Comparison of ENCODE assay signal across 8 cellular contexts in genomic region chr11:64230985-64231365, GRCh38. TPM values are rescaled to one million over a fixed set of nuclear protein-coding genes. Genes with fewer than 3 reads are reported as not detected.
DNase-seq lines count a peak whose midpoint lies in the region; ATAC-seq and TF ChIP-seq lines count a peak whose summit lies in the region.

No MANE protein-coding gene starts in this region.

- CTCF ChIA-PET in PC-9 (lab: Charles Lee), result interaction anchor here (0.5 kb wide), 1 partner anchor 71 kb away, joined by 8 read pairs; no protein-coding TSS in a partner anchor

- H3K4me1 ChIP-seq in GM23248 (ENCODE audit: insufficient read depth) (peaks cover 6% of the 10 kb centered on the region; the same call in 1 of the 2 replicates), PC-9 (replicated peaks; ENCODE audit: insufficient read depth) (peaks cover 35% of the 10 kb centered on the region)

- DNase-seq in GM23248 (no peak), PC-9 (no peak), epithelial cell of proximal tubule (ENCODE audit: low read depth) (no peak), retinal pigment epithelial cell (ENCODE audit: low read depth) (no peak), H4 (ENCODE audit: low spot score) (no peak)
- no peak for DNase-seq in stimulated activated naive CD4-positive, alpha-beta T cell treated with Interleukin-2 at 50 U/mL for 16 hours (lab: John Stamatoyannopoulos, UW)
- no peak for DNase-seq in NK-92 treated with Interleukin-12 subunit alpha and Interleukin-12 subunit beta, amount 100 ng/mL, for 24 hours (lab: John Stamatoyannopoulos, UW)

- 4 to 5% methylated on average over 8 of the region's 8 CpGs for WGBS in GM23248 (ENCODE audit: low coverage in 1 of 2, low lambda C conversion rate in 2 of 2, missing lambda C conversion rate in 2 of 2), 2 experiments

- TF ChIP-seq CTCF in PC-9 (conservative IDR thresholded peaks at IDR 0.05) (no peak), epithelial cell of proximal tubule (conservative IDR thresholded peaks at IDR 0.05; ENCODE audit: low read depth, low read length) (no peak), retinal pigment epithelial cell (conservative IDR thresholded peaks at IDR 0.05; ENCODE audit: low read depth, low read length) (no peak)

- ATAC-seq in HG03135 (IDR thresholded peaks at IDR 0.05; ENCODE audit: unreplicated experiment), result no peak

- no TSS peak for BruUV-seq in PC-9 (replicated peaks; lab: Mats Ljungman, UMichigan)

- H3K36me3 ChIP-seq in GM23248 (ENCODE audit: low read depth) (no peaks in the 10 kb centered on the region), PC-9 (ENCODE audit: low read depth) (no peaks in the 10 kb centered on the region)

- POLR2A ChIA-PET in PC-9 (lab: Charles Lee; ENCODE audit: unreplicated experiment), result no interaction called here

- H4K20me1 ChIP-seq in GM23248 (ENCODE audit: insufficient read depth) (no peaks in the 10 kb centered on the region), PC-9 (ENCODE audit: insufficient read depth) (peaks cover 14% of the 10 kb centered on the region)

- H3K27me3 ChIP-seq in GM23248 (replicated peaks; ENCODE audit: insufficient read depth), result no peaks in the 10 kb centered on the region
- H3K27me3 ChIP-seq in PC-9 (ENCODE audit: insufficient read depth, low read depth), result no peaks in the 10 kb centered on the region

- H3F3A ChIP-seq in GM23248 (ENCODE audit: insufficient read depth), result peaks cover 6% of the 10 kb centered on the region; the same call in 1 of the 2 replicates
- peaks cover 24% of the 10 kb centered on the region for H3F3A ChIP-seq in PC-9 (ENCODE audit: insufficient read depth, low read depth)

- peak overlapping the region; percentile 79 for H3K9ac ChIP-seq in GM23248

- in situ Hi-C loops in GM23248 (cut with MboI), result no loop called here

- H3K9me3 ChIP-seq in GM23248 (ENCODE audit: low read depth), result no peaks in the 10 kb centered on the region
- H3K9me3 ChIP-seq in PC-9 (ENCODE audit: insufficient read depth, low read depth), result no peaks in the 10 kb centered on the region

- peaks cover 37% of the 10 kb centered on the region for H3K79me2 ChIP-seq in GM23248 (ENCODE audit: insufficient read depth)
- peaks cover 32% of the 10 kb centered on the region for H3K79me2 ChIP-seq in PC-9 (ENCODE audit: low read depth)

- peak overlapping the region; percentile 19; the same call in 1 of the 2 replicates for H3K27ac ChIP-seq in GM23248
- no peak overlapping the region for H3K27ac ChIP-seq in PC-9

- H3K4me2 ChIP-seq in GM23248 (ENCODE audit: unreplicated experiment), result peak overlapping the region; percentile 82
- H3K4me2 ChIP-seq in PC-9, result peak overlapping the region; percentile 76

- H2AFZ ChIP-seq in GM23248 (peak overlapping the region; percentile 83), PC-9 (peak overlapping the region; percentile 80)

- no peaks in the 10 kb centered on the region for H3K9me2 ChIP-seq in GM23248 (ENCODE audit: insufficient read depth)
- H3K9me2 ChIP-seq in PC-9 (ENCODE audit: insufficient read depth), result no peaks in the 10 kb centered on the region

- H3K4me3 ChIP-seq in GM23248 (peak overlapping the region; percentile 90), PC-9 (peak overlapping the region; percentile 81), epithelial cell of proximal tubule (ENCODE audit: low read depth, low read length) (peak overlapping the region; percentile 85), retinal pigment epithelial cell (ENCODE audit: low read length) (peak overlapping the region; percentile 81)

- intact Hi-C loops in PC-9 (cut with micrococcal nuclease; ENCODE audit: unreplicated experiment), result loop anchor here (1.0 to 5.0 kb wide), 2 partner anchors 9 to 44 kb away; partner anchors contain the start of gene STIP1

RNA-seq across cellular contexts. Expression of gene DNAJC4, which starts 0.6 kb away (rescaled TPM):
- 2.7 and 11.0 TPM in 2 replicates for total RNA-seq in GM23248 (2014; rRNA removed; shearing (Covaris generic))
- 33.4 and 34.7 TPM in 2 replicates for polyA plus RNA-seq in GM23248 (2016; fragmentation: Nextera tagmentation; extraction: Ambion mirVana)
- total RNA-seq in PC-9 (2021) (55.0 and 57.1 TPM in 2 replicates), epithelial cell of proximal tubule (12.5 and 17.6 TPM in 2 replicates)
- total RNA-seq in H4 (2014; rRNA removed; shearing (Covaris generic)), result 2.5 and 4.5 TPM in 2 replicates

RNA-seq across cellular contexts. Expression of gene VEGFB, which starts 3.4 kb away (rescaled TPM):
- total RNA-seq in GM23248 (2014; rRNA removed; shearing (Covaris generic)), result 17.7 and 27.8 TPM in 2 replicates
- 21.6 and 22.6 TPM in 2 replicates for polyA plus RNA-seq in GM23248 (2016; fragmentation: Nextera tagmentation; extraction: Ambion mirVana)
- total RNA-seq in PC-9 (2021), result 110 and 129 TPM in 2 replicates
- 15.6 and 25.7 TPM in 2 replicates for total RNA-seq in epithelial cell of proximal tubule
- total RNA-seq in H4 (2014; rRNA removed; shearing (Covaris generic)), result 28.8 and 51.6 TPM in 2 replicates

RNA-seq across cellular contexts. Expression of gene NUDT22, which starts 4.9 kb away (rescaled TPM):
- 75.9 and 97.9 TPM in 2 replicates for total RNA-seq in GM23248 (2014; rRNA removed; shearing (Covaris generic))
- 74.5 and 78.9 TPM in 2 replicates for polyA plus RNA-seq in GM23248 (2016; fragmentation: Nextera tagmentation; extraction: Ambion mirVana)
- total RNA-seq in PC-9 (2021), result 87.4 and 112 TPM in 2 replicates
- 69.2 and 91.9 TPM in 2 replicates for total RNA-seq in epithelial cell of proximal tubule
- total RNA-seq in H4 (2014; rRNA removed; shearing (Covaris generic)), result 39.6 and 47.9 TPM in 2 replicates

RNA-seq across cellular contexts. Expression of gene TRPT1, which starts 5.0 kb away (rescaled TPM):
- total RNA-seq in GM23248 (2014; rRNA removed; shearing (Covaris generic)), result 53.7 and 66.0 TPM in 2 replicates
- polyA plus RNA-seq in GM23248 (2016; fragmentation: Nextera tagmentation; extraction: Ambion mirVana), result 50.7 and 54.7 TPM in 2 replicates
- total RNA-seq in PC-9 (2021), result 55.2 and 76.2 TPM in 2 replicates
- 63.3 and 98.1 TPM in 2 replicates for total RNA-seq in epithelial cell of proximal tubule
- 56.1 and 62.3 TPM in 2 replicates for total RNA-seq in H4 (2014; rRNA removed; shearing (Covaris generic))

RNA-seq across cellular contexts. Expression of gene FKBP2, which starts 9.9 kb away (rescaled TPM):
- total RNA-seq in GM23248 (2014; rRNA removed; shearing (Covaris generic)), result 40.7 and 54.4 TPM in 2 replicates
- polyA plus RNA-seq in GM23248 (2016; fragmentation: Nextera tagmentation; extraction: Ambion mirVana), result 185 and 188 TPM in 2 replicates
- total RNA-seq in PC-9 (2021) (84.2 and 93.2 TPM in 2 replicates), epithelial cell of proximal tubule (72.6 and 184 TPM in 2 replicates)
- 65.7 and 97.7 TPM in 2 replicates for total RNA-seq in H4 (2014; rRNA removed; shearing (Covaris generic))
